24 cellular contexts compared by ENCODE assay signal in the genomic region with DNA sequence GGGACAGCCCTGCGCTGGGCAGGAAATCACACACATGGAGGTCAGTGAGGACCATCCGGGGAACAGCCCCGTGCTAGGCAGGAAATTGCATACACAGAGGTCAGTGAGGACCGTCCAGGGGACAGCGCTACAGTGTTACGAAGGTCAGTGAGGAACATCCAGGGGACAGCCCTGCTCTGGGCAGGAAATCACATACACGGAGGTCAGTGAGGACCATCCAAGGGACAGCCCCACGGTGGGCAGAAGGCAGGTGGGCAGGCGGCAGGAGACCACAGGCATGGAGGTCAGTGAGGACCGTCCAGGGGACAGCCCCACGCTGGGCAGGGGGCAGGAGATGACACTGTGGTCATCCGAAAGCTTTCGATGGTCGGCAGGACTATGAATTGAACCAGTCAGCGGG.
DNase-seq lines count a peak whose midpoint lies in the region; ATAC-seq and TF ChIP-seq lines count a peak whose summit lies in the region.
"Had no signal": no experiment of that assay in that cellular context is flagged by ENCODE, and none has a peak within 500 bp of the region (broad histone marks: within the 10 kb centered on the region; RNA-seq: fewer than 3 reads in every experiment).

No MANE protein-coding gene starts in this region.

- H3K9me3 Mint-ChIP-seq in Caco-2 (ENCODE audit: unreplicated experiment) (peaks cover 57% of the 10 kb centered on the region), neural progenitor cell (peaks cover 51% of the 10 kb centered on the region)

- no TSS peak for BruUV-seq in Caco-2 (replicated peaks; lab: Mats Ljungman, UMichigan)

- H3K4me3 Mint-ChIP-seq in Caco-2 (ENCODE audit: unreplicated experiment) = peak overlapping the region; percentile 72
- H3K4me3 Mint-ChIP-seq in neural progenitor cell = no peak overlapping the region
- H3K4me3 Mint-ChIP-seq: CD4-positive, alpha-beta memory T cell had no signal

- H3K4me3 ChIP-seq in Caco-2 (ENCODE audit: low read depth, low read length) (peak overlapping the region; percentile 18), neural progenitor cell (no peak overlapping the region), sigmoid colon (no peak overlapping the region), gastrocnemius medialis (no peak overlapping the region)
- H3K4me3 ChIP-seq: PC-9, SJSA1 had no signal

- TF ChIP-seq CTCF in Caco-2 (IDR thresholded peaks at IDR 0.05; ENCODE audit: insufficient read depth in 1 of 2, low read depth in 1 of 2, low read length in 1 of 2, severe bottlenecking in 1 of 2, unreplicated experiment in 1 of 2) (no peak), neural progenitor cell (IDR thresholded peaks at IDR 0.05) (no peak), sigmoid colon (IDR thresholded peaks at IDR 0.05) (no peak), gastrocnemius medialis (IDR thresholded peaks at IDR 0.05 in 4 of 5, conservative IDR thresholded peaks at IDR 0.05 in 1 of 5) (no peak)

- 75 to 82% methylated on average over 15 of the region's 15 CpGs for WGBS in sigmoid colon, 2 donors

- CTCF ChIA-PET in Caco-2 (lab: Charles Lee) = no interaction called here

- TF ChIP-seq POLR2A in sigmoid colon (IDR thresholded peaks at IDR 0.05) (no peak), gastrocnemius medialis (IDR thresholded peaks at IDR 0.05) (no peak)

- H3K4me1 ChIP-seq in Caco-2 = no peaks in the 10 kb centered on the region
- H3K4me1 ChIP-seq in neural progenitor cell = no peaks in the 10 kb centered on the region
- no peaks in the 10 kb centered on the region for H3K4me1 ChIP-seq in sigmoid colon
- no peaks in the 10 kb centered on the region for H3K4me1 ChIP-seq in gastrocnemius medialis
- H3K4me1 ChIP-seq: SJSA1 had no signal

- no peaks in the 10 kb centered on the region for H4K20me1 ChIP-seq in neural progenitor cell (ENCODE audit: low read depth)

- H3K27ac ChIP-seq in caudate nucleus (ENCODE audit: low read depth, low read length) (peak overlapping the region; percentile 74), neural progenitor cell (no peak overlapping the region), sigmoid colon (no peak overlapping the region), gastrocnemius medialis (no peak overlapping the region)
- H3K27ac ChIP-seq: PC-9, SJSA1 had no signal

- no peak overlapping the region for H2AFZ ChIP-seq in neural progenitor cell (replicated peaks)
- H2AFZ ChIP-seq: PC-9 had no signal

- H3K36me3 ChIP-seq in Caco-2 (ENCODE audit: control insufficient read depth, insufficient read depth, low read length) = no peaks in the 10 kb centered on the region; the same call in none of the 2 replicates
- H3K36me3 ChIP-seq in neural progenitor cell = no peaks in the 10 kb centered on the region
- H3K36me3 ChIP-seq in sigmoid colon = no peaks in the 10 kb centered on the region
- H3K36me3 ChIP-seq in gastrocnemius medialis = no peaks in the 10 kb centered on the region
- H3K36me3 ChIP-seq: SJSA1 had no signal

- H3K4me1 Mint-ChIP-seq in Caco-2 (ENCODE audit: low read depth, unreplicated experiment) (no peaks in the 10 kb centered on the region), neural progenitor cell (peaks cover 23% of the 10 kb centered on the region)

- no peaks in the 10 kb centered on the region for H3K27me3 ChIP-seq in Caco-2 (replicated peaks; ENCODE audit: control insufficient read depth, insufficient read depth, low read length)
- no peaks in the 10 kb centered on the region for H3K27me3 ChIP-seq in neural progenitor cell
- peaks cover 0 to 3% (median 0%) of the 10 kb centered on the region in 3 donors for H3K27me3 ChIP-seq in sigmoid colon
- H3K27me3 ChIP-seq in gastrocnemius medialis = peaks cover 0 to 3% (median 0%) of the 10 kb centered on the region in 3 donors
- H3K27me3 ChIP-seq: SJSA1 had no signal

- H3K27me3 Mint-ChIP-seq in Caco-2 (ENCODE audit: insufficient read depth, unreplicated experiment) = no peaks in the 10 kb centered on the region
- H3K27me3 Mint-ChIP-seq in neural progenitor cell (ENCODE audit: insufficient read depth, low read depth) = peaks cover 2% of the 10 kb centered on the region

- H3K27ac Mint-ChIP-seq in Caco-2 (ENCODE audit: unreplicated experiment) (peak overlapping the region; percentile 67), neural progenitor cell (peak overlapping the region; percentile 76)
- H3K27ac Mint-ChIP-seq: CD4-positive, alpha-beta memory T cell had no signal

- ATAC-seq in left colon (peak; percentile 6), HG02840 (IDR thresholded peaks at IDR 0.05; ENCODE audit: low FRiP score, unreplicated experiment) (no peak), gastrocnemius medialis (no peak)

- DNase-seq in Caco-2 (no peak), caudate nucleus (lab: John Stamatoyannopoulos, UW) (no peak), left colon (no peak), neural progenitor cell (ENCODE audit: low spot score) (no peak), sigmoid colon (no peak), GM03348 (ENCODE audit: low spot score) (no peak), gastrocnemius medialis (no peak)
- DNase-seq: AML-193; C1 segment of cervical spinal cord; CD4-positive, alpha-beta memory T cell; EL; GDM1; GOT3; KBM-7; MV-4-11; NCI-H1105; NCI-H1436 treated with DMSO at 0.1 percent for 48 hours; NCI-H187 treated with DMSO at 0.1 percent for 48 hours; NCI-H524 treated with DMSO at 0.1 percent for 48 hours; NCI-H82; PC-9; Right ventricle myocardium superior had no signal

- H3K36me3 Mint-ChIP-seq in Caco-2 (ENCODE audit: insufficient read depth, unreplicated experiment) = peaks cover 23% of the 10 kb centered on the region
- peaks cover 5% of the 10 kb centered on the region for H3K36me3 Mint-ChIP-seq in neural progenitor cell

- no peak for TF ChIP-seq EP300 in sigmoid colon (IDR thresholded peaks at IDR 0.05)

- no peak overlapping the region for H3K9ac ChIP-seq in neural progenitor cell

- in situ Hi-C loops in gastrocnemius medialis (cut with MboI; ENCODE audit: low sequenced_read_pairs in 4 of 4) = loop anchor here in 1 of 4 donors (25.0 kb wide), 1 partner anchor 96 kb away; no protein-coding TSS in a partner anchor

- no peak overlapping the region for H3K4me2 ChIP-seq in neural progenitor cell
- H3K4me2 ChIP-seq: PC-9 had no signal

- intact Hi-C loops in Caco-2 (cut with micrococcal nuclease; ENCODE audit: unreplicated experiment) (no loop called here), left colon (cut with DNase I, micrococcal nuclease) (no loop called here), sigmoid colon (cut with DNase I) (no loop called here), gastrocnemius medialis (cut with DNase I; ENCODE audit: low total_unique reads) (no loop called here)

- H3K9me3 ChIP-seq in Caco-2 (peaks cover 17% of the 10 kb centered on the region; the same call in 1 of the 2 replicates), neural progenitor cell (ENCODE audit: low read depth) (no peaks in the 10 kb centered on the region), sigmoid colon (peaks cover 0 to 17% (median 12%) of the 10 kb centered on the region in 4 donors), gastrocnemius medialis (no peaks in the 10 kb centered on the region)

- H3K79me2 ChIP-seq in neural progenitor cell (ENCODE audit: low read depth) = no peaks in the 10 kb centered on the region

- POLR2A ChIA-PET in Caco-2 (lab: Charles Lee) = no interaction called here

- H3F3A ChIP-seq in neural progenitor cell (ENCODE audit: low read depth) = no peaks in the 10 kb centered on the region
